Comparison of ENCODE assay signal across 20 cellular contexts in the genomic region with DNA sequence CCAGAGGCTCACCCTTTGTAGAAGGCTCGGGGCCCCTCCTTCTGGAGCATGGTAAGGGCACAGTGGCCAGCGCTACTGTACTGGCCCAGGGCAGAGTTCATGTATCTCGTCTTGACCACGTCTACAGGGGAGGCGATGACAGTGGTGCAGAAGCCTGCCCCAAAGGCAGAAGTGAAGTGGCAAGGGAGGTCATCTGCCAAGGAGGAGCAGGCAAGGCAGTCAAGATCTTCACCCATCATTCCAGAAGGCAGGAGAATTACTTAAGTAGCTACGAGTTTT. TPM values are rescaled to one million over a fixed set of nuclear protein-coding genes. Genes with fewer than 3 reads are reported as not detected.
A peak's percentile ranks its signal among the peaks of the same experiment; 100 is the strongest.
DNase-seq lines count a peak whose midpoint lies in the region; ATAC-seq and TF ChIP-seq lines count a peak whose summit lies in the region.
"Had no signal": no experiment of that assay in that cellular context is flagged by ENCODE, and none has a peak within 500 bp of the region (broad histone marks: within the 10 kb centered on the region; RNA-seq: fewer than 3 reads in every experiment).

No MANE protein-coding gene starts in this region.

- peaks cover 52% of the 10 kb centered on the region for H3K36me3 ChIP-seq in CD4-positive, alpha-beta memory T cell (ENCODE audit: insufficient read depth, low read length)
- H3K36me3 ChIP-seq: SJSA1 had no signal

- no peak overlapping the region for H3K4me3 ChIP-seq in CD4-positive, alpha-beta memory T cell (ENCODE audit: low read length in 2 of 2)
- H3K4me3 ChIP-seq: SJSA1 had no signal

- H3K9me3 Mint-ChIP-seq in T-helper 1 cell treated with Interleukin-12 subunit alpha and Interleukin-12 subunit beta and Interleukin-4 antibody, amounts not matched to agents 30 μg/mL and 1 μg/mL, for 36 hours, result no peaks in the 10 kb centered on the region
- H3K9me3 Mint-ChIP-seq in CD4-positive, alpha-beta memory T cell, result no peaks in the 10 kb centered on the region
- no peaks in the 10 kb centered on the region for H3K9me3 Mint-ChIP-seq in activated T-helper 2 cell treated with anti-CD3 and anti-CD28 coated beads, Interferon-gamma antibody, Interleukin-2, Interleukin-4, amounts not matched to agents 10 μg/mL and 5 μg/mL and 100 μg/mL, durations not matched to agents 14 hours and 24 hours and 36 hours
- no peaks in the 10 kb centered on the region for H3K9me3 Mint-ChIP-seq in natural killer cell

- TF ChIP-seq CTCF in natural killer cell (IDR thresholded peaks at IDR 0.05), result no peak

- ATAC-seq in natural killer cell, result no peak

- H3K4me1 ChIP-seq in CD4-positive, alpha-beta memory T cell (ENCODE audit: insufficient read depth, low read length), result peaks cover 100% of the 10 kb centered on the region
- H3K4me1 ChIP-seq: parathyroid adenoma, SJSA1 had no signal

- peak overlapping the region; percentile 59 for H3K4me3 Mint-ChIP-seq in T-helper 1 cell treated with Interleukin-12 subunit alpha and Interleukin-12 subunit beta and Interleukin-4 antibody, amounts not matched to agents 30 μg/mL and 1 μg/mL, for 36 hours
- H3K4me3 Mint-ChIP-seq in CD4-positive, alpha-beta memory T cell, result peak overlapping the region in 7 of 8 donors; percentile 65 to 99 (median 81)
- no peak overlapping the region for H3K4me3 Mint-ChIP-seq in activated T-helper 2 cell treated with anti-CD3 and anti-CD28 coated beads, Interferon-gamma antibody, Interleukin-2, Interleukin-4, amounts not matched to agents 10 μg/mL and 5 μg/mL and 100 μg/mL, durations not matched to agents 14 hours and 24 hours and 36 hours (ENCODE audit: low read depth)
- H3K4me3 Mint-ChIP-seq in natural killer cell, result peak overlapping the region; percentile 81

- H3K27ac ChIP-seq in CD4-positive, alpha-beta memory T cell (ENCODE audit: low read depth, low read length), result peak overlapping the region; percentile 52
- H3K27ac ChIP-seq: 22Rv1, parathyroid adenoma, SJSA1 had no signal

- DNase-seq in T-helper 1 cell (no peak), natural killer cell (no peak), HuH-7 (ENCODE audit: low spot score) (no peak), AG20443 (ENCODE audit: low spot score) (no peak), H4 (ENCODE audit: low spot score) (no peak)
- no peak for DNase-seq in CD4-positive, alpha-beta memory T cell
- DNase-seq in activated T-helper 2 cell treated with anti-CD3 and anti-CD28 coated beads, Interferon-gamma antibody, Interleukin-2, Interleukin-4, amounts not matched to agents 10 μg/mL and 5 μg/mL and 100 μg/mL, durations not matched to agents 14 hours and 24 hours and 36 hours (ENCODE audit: low spot score), result no peak
- DNase-seq: activated CD4-positive, alpha-beta T cell treated with anti-CD3 and anti-CD28 coated beads, Interleukin-2, amount 50 U/mL, for 48 hours; activated gamma-delta T cell treated with Interleukin-2 at 50 U/mL for 16 hours; DMS53; glutamatergic neuron; GOT3; NCI-H2081 treated with DMSO at 0.1 percent for 48 hours; NCI-H526; OCI-M1; trophoblast cell had no signal

- POLR2A ChIA-PET in CD4-positive, alpha-beta memory T cell (lab: Charles Lee; ENCODE audit: partially characterized antibody), result interaction anchor here (5.3 to 38.4 kb wide), 3 partner anchors 6 to 196 kb away, joined by 32 to 2221 read pairs (median 623); a partner anchor contains a TSS

- H3K9me3 ChIP-seq in CD4-positive, alpha-beta memory T cell (ENCODE audit: control insufficient read depth in 1 of 2, low read length in 2 of 2), result no peaks in the 10 kb centered on the region
- H3K9me3 ChIP-seq: SJSA1 had no signal

- H3K27me3 Mint-ChIP-seq in T-helper 1 cell treated with Interleukin-12 subunit alpha and Interleukin-12 subunit beta and Interleukin-4 antibody, amounts not matched to agents 30 μg/mL and 1 μg/mL, for 36 hours (ENCODE audit: low read depth), result no peaks in the 10 kb centered on the region
- H3K27me3 Mint-ChIP-seq in CD4-positive, alpha-beta memory T cell, result no peaks in the 10 kb centered on the region
- no peaks in the 10 kb centered on the region for H3K27me3 Mint-ChIP-seq in activated T-helper 2 cell treated with anti-CD3 and anti-CD28 coated beads, Interferon-gamma antibody, Interleukin-2, Interleukin-4, amounts not matched to agents 10 μg/mL and 5 μg/mL and 100 μg/mL, durations not matched to agents 14 hours and 24 hours and 36 hours (ENCODE audit: low read depth)
- no peaks in the 10 kb centered on the region for H3K27me3 Mint-ChIP-seq in natural killer cell (ENCODE audit: low read depth in 2 of 2)

- no peaks in the 10 kb centered on the region for H3K27me3 ChIP-seq in CD4-positive, alpha-beta memory T cell (ENCODE audit: insufficient read depth, low read length)
- H3K27me3 ChIP-seq: SJSA1 had no signal

- intact Hi-C loops in CD4-positive, alpha-beta memory T cell (cut with micrococcal nuclease), result no loop called here
- intact Hi-C loops in activated T-helper 2 cell treated with anti-CD3 and anti-CD28 coated beads, Interferon-gamma antibody, Interleukin-2, Interleukin-4, amounts not matched to agents 10 μg/mL and 5 μg/mL and 100 μg/mL, durations not matched to agents 14 hours and 24 hours and 36 hours (cut with micrococcal nuclease), result no loop called here
- intact Hi-C loops in natural killer cell (cut with micrococcal nuclease), result no loop called here

- H3K4me1 Mint-ChIP-seq in T-helper 1 cell treated with Interleukin-12 subunit alpha and Interleukin-12 subunit beta and Interleukin-4 antibody, amounts not matched to agents 30 μg/mL and 1 μg/mL, for 36 hours (ENCODE audit: low read depth), result peaks cover 76% of the 10 kb centered on the region
- H3K4me1 Mint-ChIP-seq in CD4-positive, alpha-beta memory T cell, result peaks cover 63 to 100% (median 81%) of the 10 kb centered on the region in 4 donors
- H3K4me1 Mint-ChIP-seq in activated T-helper 2 cell treated with anti-CD3 and anti-CD28 coated beads, Interferon-gamma antibody, Interleukin-2, Interleukin-4, amounts not matched to agents 10 μg/mL and 5 μg/mL and 100 μg/mL, durations not matched to agents 14 hours and 24 hours and 36 hours (ENCODE audit: low read depth), result peaks cover 69% of the 10 kb centered on the region
- H3K4me1 Mint-ChIP-seq in natural killer cell, result peaks cover 76 to 96% of the 10 kb centered on the region in 2 donors

- peak overlapping the region; percentile 89 for H3K27ac Mint-ChIP-seq in T-helper 1 cell treated with Interleukin-12 subunit alpha and Interleukin-12 subunit beta and Interleukin-4 antibody, amounts not matched to agents 30 μg/mL and 1 μg/mL, for 36 hours
- peak overlapping the region; percentile 58 to 100 (median 96) for H3K27ac Mint-ChIP-seq in CD4-positive, alpha-beta memory T cell
- peak overlapping the region; percentile 68 for H3K27ac Mint-ChIP-seq in activated T-helper 2 cell treated with anti-CD3 and anti-CD28 coated beads, Interferon-gamma antibody, Interleukin-2, Interleukin-4, amounts not matched to agents 10 μg/mL and 5 μg/mL and 100 μg/mL, durations not matched to agents 14 hours and 24 hours and 36 hours
- peak overlapping the region; percentile 97 to 99 for H3K27ac Mint-ChIP-seq in natural killer cell

- CTCF ChIA-PET in CD4-positive, alpha-beta memory T cell (lab: Charles Lee; ENCODE audit: partially characterized antibody), result interaction anchor here (0.7 to 1.9 kb wide), 2 partner anchors 29 to 37 kb away, joined by 3 to 6 read pairs; no protein-coding TSS in a partner anchor

- peaks cover 70% of the 10 kb centered on the region for H3K36me3 Mint-ChIP-seq in T-helper 1 cell treated with Interleukin-12 subunit alpha and Interleukin-12 subunit beta and Interleukin-4 antibody, amounts not matched to agents 30 μg/mL and 1 μg/mL, for 36 hours (ENCODE audit: low read depth)
- peaks cover 62 to 68% of the 10 kb centered on the region in 2 donors for H3K36me3 Mint-ChIP-seq in CD4-positive, alpha-beta memory T cell
- H3K36me3 Mint-ChIP-seq in activated T-helper 2 cell treated with anti-CD3 and anti-CD28 coated beads, Interferon-gamma antibody, Interleukin-2, Interleukin-4, amounts not matched to agents 10 μg/mL and 5 μg/mL and 100 μg/mL, durations not matched to agents 14 hours and 24 hours and 36 hours (ENCODE audit: low read depth), result peaks cover 78% of the 10 kb centered on the region
- H3K36me3 Mint-ChIP-seq in natural killer cell, result peaks cover 23% of the 10 kb centered on the region

RNA-seq across cellular contexts. Expression of a gene that starts 7.2 kb away (rescaled TPM):
- total RNA-seq in CD4-positive, alpha-beta memory T cell, result 100 to 1,000 TPM; 325 to 336 TPM
- polyA plus RNA-seq in CD4-positive, alpha-beta memory T cell, result 1,000 to 10,000 TPM in 1 of 2 donors, 100 to 1,000 TPM in 1; 910 to 1,459 TPM
- total RNA-seq in activated T-helper 2 cell treated with anti-CD3 and anti-CD28 coated beads, Interferon-gamma antibody, Interleukin-2, Interleukin-4, amounts not matched to agents 10 μg/mL and 5 μg/mL and 100 μg/mL, durations not matched to agents 14 hours and 24 hours and 36 hours, result 429 and 437 TPM in 2 replicates
- total RNA-seq in natural killer cell, result 100 to 1,000 TPM; 463 to 946 (median 562) TPM
- 0.35 and 3.7 TPM in 2 replicates for total RNA-seq in H4 (2014; rRNA removed; shearing (Covaris generic))

RNA-seq across cellular contexts. Expression of a gene that starts 24.6 kb away (rescaled TPM):
- total RNA-seq in CD4-positive, alpha-beta memory T cell, result under 1 TPM; 0.23 to 0.30 TPM
- under 1 TPM in 1 of 2 donors, not detected in 1; 0.53 TPM for polyA plus RNA-seq in CD4-positive, alpha-beta memory T cell
- 0.44 and 0.52 TPM in 2 replicates for total RNA-seq in activated T-helper 2 cell treated with anti-CD3 and anti-CD28 coated beads, Interferon-gamma antibody, Interleukin-2, Interleukin-4, amounts not matched to agents 10 μg/mL and 5 μg/mL and 100 μg/mL, durations not matched to agents 14 hours and 24 hours and 36 hours
- under 1 TPM in 1 of 3 donors, not detected in 2; 0.45 TPM for total RNA-seq in natural killer cell
- not detected in 2 replicates for total RNA-seq in H4 (2014; rRNA removed; shearing (Covaris generic))
- total RNA-seq: SJSA1 had no signal

RNA-seq across cellular contexts. Expression of a gene that starts 33.5 kb away (rescaled TPM):
- 1 to 10 TPM; 4.8 to 6.3 TPM for total RNA-seq in CD4-positive, alpha-beta memory T cell
- under 1 TPM; 0.54 to 0.66 TPM for polyA plus RNA-seq in CD4-positive, alpha-beta memory T cell
- 2.0 and 2.6 TPM in 2 replicates for total RNA-seq in activated T-helper 2 cell treated with anti-CD3 and anti-CD28 coated beads, Interferon-gamma antibody, Interleukin-2, Interleukin-4, amounts not matched to agents 10 μg/mL and 5 μg/mL and 100 μg/mL, durations not matched to agents 14 hours and 24 hours and 36 hours
- 1 to 10 TPM; 7.8 to 8.6 (median 8.5) TPM for total RNA-seq in natural killer cell
- total RNA-seq in H4 (2014; rRNA removed; shearing (Covaris generic)), result not detected in 2 replicates

Comparison
In these comparisons a context has a peak if more than half of its experiments do, and no peak if none do; other contexts are left out.
1. RNA of a gene that starts 7.2 kb away (total RNA-seq): 463 to 946 TPM in natural killer cell, 429 to 437 TPM in activated T-helper 2 cell treated with anti-CD3 and anti-CD28 coated beads, Interferon-gamma antibody, Interleukin-2, Interleukin-4, amounts not matched to agents 10 μg/mL and 5 μg/mL and 100 μg/mL, durations not matched to agents 14 hours and 24 hours and 36 hours and 325 to 336 TPM in CD4-positive, alpha-beta memory T cell; 0.35 to 3.7 TPM in H4; every median in the first group is over 10 times any median in the second.
2. Peak in every context shown above with its lines, with median percentiles within 50 percentile points of each other: H3K27ac Mint-ChIP-seq.